8 cellular contexts compared by ENCODE assay signal in the genomic region with DNA sequence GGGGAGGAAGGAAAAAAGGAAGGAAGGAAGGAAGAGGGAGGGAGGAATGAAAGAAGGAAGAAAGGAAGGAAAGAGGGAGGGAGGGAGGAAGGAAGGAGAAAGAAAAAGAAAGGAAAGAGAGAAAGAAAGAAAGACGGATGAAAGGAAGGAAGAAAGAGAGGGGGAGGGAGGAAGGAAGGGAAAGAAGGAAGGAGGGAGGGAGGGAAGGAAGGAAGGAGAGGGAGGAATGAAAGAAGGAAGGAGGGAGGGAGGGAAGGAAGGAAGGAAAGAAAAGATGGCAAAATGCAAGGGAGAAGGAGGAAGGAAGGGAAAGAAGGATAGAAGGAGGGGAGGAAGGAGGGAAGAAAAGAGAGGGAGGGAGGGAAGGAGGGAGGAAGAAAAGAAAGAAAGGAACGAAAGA.
"Had no signal": no experiment of that assay in that cellular context is flagged by ENCODE, and none has a peak within 500 bp of the region (broad histone marks: within the 10 kb centered on the region; RNA-seq: fewer than 3 reads in every experiment).

No MANE protein-coding gene starts in this region.

- DNase-seq: GDM1, GF-D8 had no signal

- FAIRE-seq: G401.6, GM12878, GM12891, GM12892, GM18507, GM19239 had no signal

- ATAC-seq: GM12878 had no signal

- H3K4me3 ChIP-seq: GM12878 had no signal
